ENCODE assay signal across 1 cellular context in the genomic region with DNA sequence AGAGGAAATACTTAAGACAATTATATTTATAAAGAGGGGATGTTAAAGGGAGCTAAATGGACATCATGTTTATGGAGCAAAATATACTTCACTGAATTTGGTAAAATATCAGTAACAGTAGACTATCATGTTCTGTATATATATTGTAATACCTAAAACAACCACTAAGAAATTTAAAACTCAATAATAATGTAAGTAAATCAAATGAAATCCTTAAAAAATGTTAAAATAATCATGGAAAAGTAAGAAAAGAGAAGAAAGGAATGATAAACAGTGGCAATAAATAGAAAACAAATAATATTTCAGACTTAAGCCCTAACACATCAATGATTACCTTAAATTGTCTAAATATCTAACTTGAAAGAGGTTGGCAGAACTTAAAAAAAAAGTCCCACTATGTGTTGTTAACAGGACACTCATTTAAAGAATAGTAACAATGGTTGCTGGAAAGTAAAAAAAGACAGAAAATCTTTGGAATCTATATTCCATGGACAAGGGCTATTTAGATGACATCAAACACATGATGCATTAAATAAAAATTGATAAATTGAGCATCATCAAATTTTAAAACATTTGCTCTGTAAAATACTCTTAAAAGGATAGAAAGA.
TF ChIP-seq lines count a peak whose summit lies in the region.

No MANE protein-coding gene starts in this region.

TF ChIP-seq in GM23338, 12 proteins besides CTCF, POLR2A, EP300 and RAD21 (continued from another document):
- TF ChIP-seq, protein P1, sequence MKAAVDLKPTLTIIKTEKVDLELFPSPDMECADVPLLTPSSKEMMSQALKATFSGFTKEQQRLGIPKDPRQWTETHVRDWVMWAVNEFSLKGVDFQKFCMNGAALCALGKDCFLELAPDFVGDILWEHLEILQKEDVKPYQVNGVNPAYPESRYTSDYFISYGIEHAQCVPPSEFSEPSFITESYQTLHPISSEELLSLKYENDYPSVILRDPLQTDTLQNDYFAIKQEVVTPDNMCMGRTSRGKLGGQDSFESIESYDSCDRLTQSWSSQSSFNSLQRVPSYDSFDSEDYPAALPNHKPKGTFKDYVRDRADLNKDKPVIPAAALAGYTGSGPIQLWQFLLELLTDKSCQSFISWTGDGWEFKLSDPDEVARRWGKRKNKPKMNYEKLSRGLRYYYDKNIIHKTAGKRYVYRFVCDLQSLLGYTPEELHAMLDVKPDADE (IDR thresholded peaks at IDR 0.05), result no peak
- no peak for TF ChIP-seq ZNF331 (CRISPR knock-in tag; IDR thresholded peaks at IDR 0.05; ENCODE audit: low read depth)
- TF ChIP-seq, protein P2, sequence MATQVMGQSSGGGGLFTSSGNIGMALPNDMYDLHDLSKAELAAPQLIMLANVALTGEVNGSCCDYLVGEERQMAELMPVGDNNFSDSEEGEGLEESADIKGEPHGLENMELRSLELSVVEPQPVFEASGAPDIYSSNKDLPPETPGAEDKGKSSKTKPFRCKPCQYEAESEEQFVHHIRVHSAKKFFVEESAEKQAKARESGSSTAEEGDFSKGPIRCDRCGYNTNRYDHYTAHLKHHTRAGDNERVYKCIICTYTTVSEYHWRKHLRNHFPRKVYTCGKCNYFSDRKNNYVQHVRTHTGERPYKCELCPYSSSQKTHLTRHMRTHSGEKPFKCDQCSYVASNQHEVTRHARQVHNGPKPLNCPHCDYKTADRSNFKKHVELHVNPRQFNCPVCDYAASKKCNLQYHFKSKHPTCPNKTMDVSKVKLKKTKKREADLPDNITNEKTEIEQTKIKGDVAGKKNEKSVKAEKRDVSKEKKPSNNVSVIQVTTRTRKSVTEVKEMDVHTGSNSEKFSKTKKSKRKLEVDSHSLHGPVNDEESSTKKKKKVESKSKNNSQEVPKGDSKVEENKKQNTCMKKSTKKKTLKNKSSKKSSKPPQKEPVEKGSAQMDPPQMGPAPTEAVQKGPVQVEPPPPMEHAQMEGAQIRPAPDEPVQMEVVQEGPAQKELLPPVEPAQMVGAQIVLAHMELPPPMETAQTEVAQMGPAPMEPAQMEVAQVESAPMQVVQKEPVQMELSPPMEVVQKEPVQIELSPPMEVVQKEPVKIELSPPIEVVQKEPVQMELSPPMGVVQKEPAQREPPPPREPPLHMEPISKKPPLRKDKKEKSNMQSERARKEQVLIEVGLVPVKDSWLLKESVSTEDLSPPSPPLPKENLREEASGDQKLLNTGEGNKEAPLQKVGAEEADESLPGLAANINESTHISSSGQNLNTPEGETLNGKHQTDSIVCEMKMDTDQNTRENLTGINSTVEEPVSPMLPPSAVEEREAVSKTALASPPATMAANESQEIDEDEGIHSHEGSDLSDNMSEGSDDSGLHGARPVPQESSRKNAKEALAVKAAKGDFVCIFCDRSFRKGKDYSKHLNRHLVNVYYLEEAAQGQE (IDR thresholded peaks at IDR 0.05; ENCODE audit: unreplicated experiment), result no peak
- TF ChIP-seq EZH2phosphoT487 (IDR thresholded peaks at IDR 0.05; ENCODE audit: unreplicated experiment), result no peak
- TF ChIP-seq, protein P3, sequence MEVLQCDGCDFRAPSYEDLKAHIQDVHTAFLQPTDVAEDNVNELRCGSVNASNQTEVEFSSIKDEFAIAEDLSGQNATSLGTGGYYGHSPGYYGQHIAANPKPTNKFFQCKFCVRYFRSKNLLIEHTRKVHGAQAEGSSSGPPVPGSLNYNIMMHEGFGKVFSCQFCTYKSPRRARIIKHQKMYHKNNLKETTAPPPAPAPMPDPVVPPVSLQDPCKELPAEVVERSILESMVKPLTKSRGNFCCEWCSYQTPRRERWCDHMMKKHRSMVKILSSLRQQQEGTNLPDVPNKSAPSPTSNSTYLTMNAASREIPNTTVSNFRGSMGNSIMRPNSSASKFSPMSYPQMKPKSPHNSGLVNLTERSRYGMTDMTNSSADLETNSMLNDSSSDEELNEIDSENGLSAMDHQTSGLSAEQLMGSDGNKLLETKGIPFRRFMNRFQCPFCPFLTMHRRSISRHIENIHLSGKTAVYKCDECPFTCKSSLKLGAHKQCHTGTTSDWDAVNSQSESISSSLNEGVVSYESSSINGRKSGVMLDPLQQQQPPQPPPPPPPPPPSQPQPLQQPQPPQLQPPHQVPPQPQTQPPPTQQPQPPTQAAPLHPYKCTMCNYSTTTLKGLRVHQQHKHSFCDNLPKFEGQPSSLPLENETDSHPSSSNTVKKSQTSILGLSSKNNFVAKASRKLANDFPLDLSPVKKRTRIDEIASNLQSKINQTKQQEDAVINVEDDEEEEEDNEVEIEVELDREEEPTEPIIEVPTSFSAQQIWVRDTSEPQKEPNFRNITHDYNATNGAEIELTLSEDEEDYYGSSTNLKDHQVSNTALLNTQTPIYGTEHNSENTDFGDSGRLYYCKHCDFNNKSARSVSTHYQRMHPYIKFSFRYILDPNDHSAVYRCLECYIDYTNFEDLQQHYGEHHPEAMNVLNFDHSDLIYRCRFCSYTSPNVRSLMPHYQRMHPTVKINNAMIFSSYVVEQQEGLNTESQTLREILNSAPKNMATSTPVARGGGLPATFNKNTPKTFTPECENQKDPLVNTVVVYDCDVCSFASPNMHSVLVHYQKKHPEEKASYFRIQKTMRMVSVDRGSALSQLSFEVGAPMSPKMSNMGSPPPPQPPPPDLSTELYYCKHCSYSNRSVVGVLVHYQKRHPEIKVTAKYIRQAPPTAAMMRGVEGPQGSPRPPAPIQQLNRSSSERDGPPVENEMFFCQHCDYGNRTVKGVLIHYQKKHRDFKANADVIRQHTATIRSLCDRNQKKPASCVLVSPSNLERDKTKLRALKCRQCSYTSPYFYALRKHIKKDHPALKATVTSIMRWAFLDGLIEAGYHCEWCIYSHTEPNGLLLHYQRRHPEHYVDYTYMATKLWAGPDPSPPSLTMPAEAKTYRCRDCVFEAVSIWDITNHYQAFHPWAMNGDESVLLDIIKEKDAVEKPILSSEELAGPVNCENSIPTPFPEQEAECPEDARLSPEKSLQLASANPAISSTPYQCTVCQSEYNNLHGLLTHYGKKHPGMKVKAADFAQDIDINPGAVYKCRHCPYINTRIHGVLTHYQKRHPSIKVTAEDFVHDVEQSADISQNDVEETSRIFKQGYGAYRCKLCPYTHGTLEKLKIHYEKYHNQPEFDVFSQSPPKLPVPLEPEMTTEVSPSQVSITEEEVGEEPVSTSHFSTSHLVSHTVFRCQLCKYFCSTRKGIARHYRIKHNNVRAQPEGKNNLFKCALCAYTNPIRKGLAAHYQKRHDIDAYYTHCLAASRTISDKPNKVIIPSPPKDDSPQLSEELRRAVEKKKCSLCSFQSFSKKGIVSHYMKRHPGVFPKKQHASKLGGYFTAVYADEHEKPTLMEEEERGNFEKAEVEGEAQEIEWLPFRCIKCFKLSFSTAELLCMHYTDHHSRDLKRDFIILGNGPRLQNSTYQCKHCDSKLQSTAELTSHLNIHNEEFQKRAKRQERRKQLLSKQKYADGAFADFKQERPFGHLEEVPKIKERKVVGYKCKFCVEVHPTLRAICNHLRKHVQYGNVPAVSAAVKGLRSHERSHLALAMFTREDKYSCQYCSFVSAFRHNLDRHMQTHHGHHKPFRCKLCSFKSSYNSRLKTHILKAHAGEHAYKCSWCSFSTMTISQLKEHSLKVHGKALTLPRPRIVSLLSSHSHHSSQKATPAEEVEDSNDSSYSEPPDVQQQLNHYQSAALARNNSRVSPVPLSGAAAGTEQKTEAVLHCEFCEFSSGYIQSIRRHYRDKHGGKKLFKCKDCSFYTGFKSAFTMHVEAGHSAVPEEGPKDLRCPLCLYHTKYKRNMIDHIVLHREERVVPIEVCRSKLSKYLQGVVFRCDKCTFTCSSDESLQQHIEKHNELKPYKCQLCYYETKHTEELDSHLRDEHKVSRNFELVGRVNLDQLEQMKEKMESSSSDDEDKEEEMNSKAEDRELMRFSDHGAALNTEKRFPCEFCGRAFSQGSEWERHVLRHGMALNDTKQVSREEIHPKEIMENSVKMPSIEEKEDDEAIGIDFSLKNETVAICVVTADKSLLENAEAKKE (CRISPR knock-in tag; IDR thresholded peaks at IDR 0.05), result no peak
- no peak for TF ChIP-seq NANOG (IDR thresholded peaks at IDR 0.05; ENCODE audit: borderline replicate concordance)
